Comparison of ENCODE assay signal across 8 cellular contexts in the genomic region with DNA sequence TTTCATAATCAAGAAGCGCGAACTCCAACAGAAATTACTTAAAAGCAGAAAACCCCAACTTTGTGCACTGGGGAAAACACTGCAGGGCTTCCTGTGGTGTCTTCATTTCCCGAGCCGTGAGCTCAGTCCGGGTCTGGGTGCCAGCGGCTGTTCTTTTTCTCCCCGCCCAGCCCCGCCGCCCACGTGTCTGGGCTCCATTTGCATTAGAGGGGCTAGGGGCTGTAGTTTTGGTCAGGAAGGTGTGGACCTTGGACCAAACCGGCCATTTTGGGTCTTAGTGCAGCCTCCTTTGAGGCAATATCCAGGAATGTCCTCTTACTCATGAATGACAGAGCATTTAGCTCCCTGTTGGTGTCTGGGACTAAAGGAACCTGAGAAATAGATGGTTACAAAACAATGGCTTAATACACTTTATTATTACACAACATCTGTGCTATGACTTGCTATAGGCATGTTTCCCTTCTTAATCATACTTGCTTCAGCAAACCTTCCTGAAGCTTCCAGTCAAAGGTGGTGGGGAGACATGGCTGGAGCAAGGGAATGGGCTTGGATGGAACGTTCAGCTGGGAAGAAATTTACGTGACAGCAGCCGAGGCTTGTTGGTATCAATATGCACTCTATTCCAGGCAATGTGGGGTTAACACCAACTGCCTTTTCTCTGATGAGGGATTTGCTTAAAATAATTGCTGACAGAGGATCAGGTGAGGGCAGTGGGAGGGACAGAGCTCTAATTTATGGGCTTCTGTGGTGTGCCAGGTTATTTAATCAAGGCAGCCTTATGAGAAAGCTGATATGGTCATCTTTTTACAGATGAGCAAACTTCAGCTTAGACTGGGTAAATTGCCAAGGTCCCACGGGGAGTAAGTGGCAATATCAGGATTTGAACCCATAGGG. TPM values are rescaled to one million over a fixed set of nuclear protein-coding genes. Genes with fewer than 3 reads are reported as not detected.
DNase-seq lines count a peak whose midpoint lies in the region; ATAC-seq and TF ChIP-seq lines count a peak whose summit lies in the region.

No MANE protein-coding gene starts in this region.

- H3K4me1 ChIP-seq in HUES48 (ENCODE audit: control insufficient read depth, insufficient read depth, low read length) (peaks cover 24% of the 10 kb centered on the region), breast epithelium (peaks cover 3 to 7% of the 10 kb centered on the region in 2 donors), skeletal muscle tissue (ENCODE audit: control insufficient read depth in 3 of 3, insufficient read depth in 3 of 3, low read length in 3 of 3) (peaks cover 16 to 37% (median 24%) of the 10 kb centered on the region in 3 donors)

- H3K9ac ChIP-seq in HUES48 (ENCODE audit: low read depth, low read length): peak overlapping the region; percentile 79
- H3K9ac ChIP-seq in skeletal muscle tissue (ENCODE audit: low read depth in 1 of 3, low read length in 3 of 3): peak overlapping the region; percentile 89 to 96 (median 94)

- DNase-seq in GDM1 (lab: John Stamatoyannopoulos, UW): peak; percentile 14
- no peak for DNase-seq in breast epithelium (ENCODE audit: low spot score in 2 of 2)
- DNase-seq in iPS-NIHi7 (ENCODE audit: extremely low spot score): peak; percentile 74

- 0 out of 2 replicates have a peak, but pooled peaks cover 9% of the 10 kb centered on the region for H3K36me3 ChIP-seq in HUES48 (ENCODE audit: control insufficient read depth, insufficient read depth, low read length)
- H3K36me3 ChIP-seq in breast epithelium: no peaks in the 10 kb centered on the region
- H3K36me3 ChIP-seq in skeletal muscle tissue (ENCODE audit: control insufficient read depth in 3 of 3, insufficient read depth in 3 of 3, low read length in 3 of 3): peaks cover 0 to 2% (median 0%) of the 10 kb centered on the region in 3 donors

- no peaks in the 10 kb centered on the region for H3K27me3 ChIP-seq in HUES48 (ENCODE audit: control insufficient read depth, insufficient read depth, low read length)
- H3K27me3 ChIP-seq in breast epithelium: no peaks in the 10 kb centered on the region
- no peaks in the 10 kb centered on the region for H3K27me3 ChIP-seq in skeletal muscle tissue (ENCODE audit: control insufficient read depth in 3 of 3, insufficient read depth in 3 of 3, low read length in 3 of 3)

- H3K27ac ChIP-seq in HUES48 (ENCODE audit: low read depth, low read length) (peak overlapping the region; percentile 97), breast epithelium (peak overlapping the region; percentile 93 to 99), skeletal muscle tissue (ENCODE audit: low read depth, low read length) (peak overlapping the region; percentile 90)

- ATAC-seq in SK-N-SH treated with all-trans-retinoic acid at 6 μM for 48 hours (peak; percentile 68), GM18505 (IDR thresholded peaks at IDR 0.05; ENCODE audit: unreplicated experiment) (no peak), GM18858 (IDR thresholded peaks at IDR 0.05; ENCODE audit: unreplicated experiment) (no peak)

- intact Hi-C loops in breast epithelium (cut with DNase I; ENCODE audit: low total_unique reads): no loop called here

- H3K4me3 ChIP-seq in HUES48 (ENCODE audit: low read depth, low read length) (peak overlapping the region; percentile 93), breast epithelium (peak overlapping the region; percentile 88 to 96 (median 88)), skeletal muscle tissue (ENCODE audit: low read length in 3 of 3) (peak overlapping the region; percentile 98 to 100 (median 99))

- TF ChIP-seq POLR2A in breast epithelium (IDR thresholded peaks at IDR 0.05): no peak
- TF ChIP-seq POLR2A in GM18505 (IDR thresholded peaks at IDR 0.05; ENCODE audit: borderline replicate concordance, extremely low read depth, insufficient read depth, insufficient read length): no peak

- no peak for TF ChIP-seq CTCF in breast epithelium (IDR thresholded peaks at IDR 0.05)

- no peaks in the 10 kb centered on the region for H3K9me3 ChIP-seq in HUES48 (ENCODE audit: control insufficient read depth, insufficient read depth, low read length)
- no peaks in the 10 kb centered on the region for H3K9me3 ChIP-seq in breast epithelium
- no peaks in the 10 kb centered on the region for H3K9me3 ChIP-seq in skeletal muscle tissue (ENCODE audit: control insufficient read depth in 3 of 3, low read length in 3 of 3)

TF ChIP-seq in SK-N-SH treated with all-trans-retinoic acid at 6 μM for 48 hours, 23 proteins besides CTCF, POLR2A, EP300 and RAD21:
- TF ChIP-seq TCF4 (CRISPR knock-in tag; IDR thresholded peaks at IDR 0.05; ENCODE audit: borderline replicate concordance): no peak
- TF ChIP-seq ISL1 (CRISPR knock-in tag; IDR thresholded peaks at IDR 0.05): no peak
- TF ChIP-seq, protein P1, sequence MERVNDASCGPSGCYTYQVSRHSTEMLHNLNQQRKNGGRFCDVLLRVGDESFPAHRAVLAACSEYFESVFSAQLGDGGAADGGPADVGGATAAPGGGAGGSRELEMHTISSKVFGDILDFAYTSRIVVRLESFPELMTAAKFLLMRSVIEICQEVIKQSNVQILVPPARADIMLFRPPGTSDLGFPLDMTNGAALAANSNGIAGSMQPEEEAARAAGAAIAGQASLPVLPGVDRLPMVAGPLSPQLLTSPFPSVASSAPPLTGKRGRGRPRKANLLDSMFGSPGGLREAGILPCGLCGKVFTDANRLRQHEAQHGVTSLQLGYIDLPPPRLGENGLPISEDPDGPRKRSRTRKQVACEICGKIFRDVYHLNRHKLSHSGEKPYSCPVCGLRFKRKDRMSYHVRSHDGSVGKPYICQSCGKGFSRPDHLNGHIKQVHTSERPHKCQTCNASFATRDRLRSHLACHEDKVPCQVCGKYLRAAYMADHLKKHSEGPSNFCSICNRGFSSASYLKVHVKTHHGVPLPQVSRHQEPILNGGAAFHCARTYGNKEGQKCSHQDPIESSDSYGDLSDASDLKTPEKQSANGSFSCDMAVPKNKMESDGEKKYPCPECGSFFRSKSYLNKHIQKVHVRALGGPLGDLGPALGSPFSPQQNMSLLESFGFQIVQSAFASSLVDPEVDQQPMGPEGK (CRISPR knock-in tag; IDR thresholded peaks at IDR 0.05; ENCODE audit: borderline replicate concordance): no peak
- TF ChIP-seq, protein P2, sequence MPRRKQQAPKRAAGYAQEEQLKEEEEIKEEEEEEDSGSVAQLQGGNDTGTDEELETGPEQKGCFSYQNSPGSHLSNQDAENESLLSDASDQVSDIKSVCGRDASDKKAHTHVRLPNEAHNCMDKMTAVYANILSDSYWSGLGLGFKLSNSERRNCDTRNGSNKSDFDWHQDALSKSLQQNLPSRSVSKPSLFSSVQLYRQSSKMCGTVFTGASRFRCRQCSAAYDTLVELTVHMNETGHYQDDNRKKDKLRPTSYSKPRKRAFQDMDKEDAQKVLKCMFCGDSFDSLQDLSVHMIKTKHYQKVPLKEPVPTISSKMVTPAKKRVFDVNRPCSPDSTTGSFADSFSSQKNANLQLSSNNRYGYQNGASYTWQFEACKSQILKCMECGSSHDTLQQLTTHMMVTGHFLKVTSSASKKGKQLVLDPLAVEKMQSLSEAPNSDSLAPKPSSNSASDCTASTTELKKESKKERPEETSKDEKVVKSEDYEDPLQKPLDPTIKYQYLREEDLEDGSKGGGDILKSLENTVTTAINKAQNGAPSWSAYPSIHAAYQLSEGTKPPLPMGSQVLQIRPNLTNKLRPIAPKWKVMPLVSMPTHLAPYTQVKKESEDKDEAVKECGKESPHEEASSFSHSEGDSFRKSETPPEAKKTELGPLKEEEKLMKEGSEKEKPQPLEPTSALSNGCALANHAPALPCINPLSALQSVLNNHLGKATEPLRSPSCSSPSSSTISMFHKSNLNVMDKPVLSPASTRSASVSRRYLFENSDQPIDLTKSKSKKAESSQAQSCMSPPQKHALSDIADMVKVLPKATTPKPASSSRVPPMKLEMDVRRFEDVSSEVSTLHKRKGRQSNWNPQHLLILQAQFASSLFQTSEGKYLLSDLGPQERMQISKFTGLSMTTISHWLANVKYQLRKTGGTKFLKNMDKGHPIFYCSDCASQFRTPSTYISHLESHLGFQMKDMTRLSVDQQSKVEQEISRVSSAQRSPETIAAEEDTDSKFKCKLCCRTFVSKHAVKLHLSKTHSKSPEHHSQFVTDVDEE (CRISPR knock-in tag; IDR thresholded peaks at IDR 0.05): no peak
- TF ChIP-seq ESRRG (CRISPR knock-in tag; IDR thresholded peaks at IDR 0.05): no peak
- no peak for TF ChIP-seq TOX (CRISPR knock-in tag; IDR thresholded peaks at IDR 0.05; ENCODE audit: borderline replicate concordance)
- no peak for TF ChIP-seq PPARA (CRISPR knock-in tag; IDR thresholded peaks at IDR 0.05; ENCODE audit: borderline replicate concordance)
- TF ChIP-seq OSR1 (CRISPR knock-in tag; IDR thresholded peaks at IDR 0.05): no peak
- TF ChIP-seq BACH2 (CRISPR knock-in tag; IDR thresholded peaks at IDR 0.05; ENCODE audit: borderline replicate concordance): no peak
- TF ChIP-seq ZFP30 (CRISPR knock-in tag; IDR thresholded peaks at IDR 0.05): no peak
- TF ChIP-seq ZNF8 (CRISPR knock-in tag; IDR thresholded peaks at IDR 0.05): no peak
- no peak for TF ChIP-seq SNAI2 (CRISPR knock-in tag; IDR thresholded peaks at IDR 0.05)
- TF ChIP-seq ZFP3 (CRISPR knock-in tag; IDR thresholded peaks at IDR 0.05): no peak
- no peak for TF ChIP-seq ZNF565 (CRISPR knock-in tag; conservative IDR thresholded peaks at IDR 0.05; ENCODE audit: low read depth)
- TF ChIP-seq ZC3H10 (CRISPR knock-in tag; IDR thresholded peaks at IDR 0.05): no peak
- TF ChIP-seq, protein P3, sequence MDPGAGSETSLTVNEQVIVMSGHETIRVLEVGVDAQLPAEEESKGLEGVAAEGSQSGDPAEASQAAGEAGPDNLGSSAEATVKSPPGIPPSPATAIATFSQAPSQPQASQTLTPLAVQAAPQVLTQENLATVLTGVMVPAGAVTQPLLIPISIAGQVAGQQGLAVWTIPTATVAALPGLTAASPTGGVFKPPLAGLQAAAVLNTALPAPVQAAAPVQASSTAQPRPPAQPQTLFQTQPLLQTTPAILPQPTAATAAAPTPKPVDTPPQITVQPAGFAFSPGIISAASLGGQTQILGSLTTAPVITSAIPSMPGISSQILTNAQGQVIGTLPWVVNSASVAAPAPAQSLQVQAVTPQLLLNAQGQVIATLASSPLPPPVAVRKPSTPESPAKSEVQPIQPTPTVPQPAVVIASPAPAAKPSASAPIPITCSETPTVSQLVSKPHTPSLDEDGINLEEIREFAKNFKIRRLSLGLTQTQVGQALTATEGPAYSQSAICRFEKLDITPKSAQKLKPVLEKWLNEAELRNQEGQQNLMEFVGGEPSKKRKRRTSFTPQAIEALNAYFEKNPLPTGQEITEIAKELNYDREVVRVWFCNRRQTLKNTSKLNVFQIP (CRISPR knock-in tag; IDR thresholded peaks at IDR 0.05; ENCODE audit: borderline replicate concordance, low read depth): no peak
- TF ChIP-seq RARB (CRISPR knock-in tag; IDR thresholded peaks at IDR 0.05): no peak

RNA-seq across cellular contexts. Expression of a gene that starts 1.1 kb away (rescaled TPM):
- 10 to 100 TPM; 61.9 to 74.7 (median 66.4) TPM for total RNA-seq in breast epithelium
- total RNA-seq in skeletal muscle tissue: 15.7 TPM

RNA-seq across cellular contexts. Expression of a gene that starts 25.0 kb away (rescaled TPM):
- total RNA-seq in breast epithelium (1 to 10 TPM in 1 of 3 donors, not detected in 2; 1.3 TPM), skeletal muscle tissue (6.8 TPM)

RNA-seq across cellular contexts. Expression of a gene that starts 45.5 kb away (rescaled TPM):
- total RNA-seq in breast epithelium (under 1 TPM; under 0.01 to 0.15 (median under 0.01) TPM), skeletal muscle tissue (not detected)

RNA-seq across cellular contexts. Expression of a gene that starts 56.0 kb away (rescaled TPM):
- total RNA-seq in breast epithelium: 10 to 100 TPM; 31.8 to 58.7 (median 47.7) TPM
- total RNA-seq in skeletal muscle tissue: 19.8 TPM

Comparison
In these comparisons a context has a peak if more than half of its experiments do, and no peak if none do; other contexts are left out.
1. DNase-seq: peak in GDM1 (single experiment) and iPS-NIHi7 (single experiment); none in breast epithelium (0 of 2).
2. Peak in every context shown above with its lines, with median percentiles within 50 percentile points of each other: H3K27ac ChIP-seq and H3K4me3 ChIP-seq.